ENCODE assay signal across 2 cellular contexts in genomic region chr6:138085839-138086222, GRCh38.
TF ChIP-seq lines count a peak whose summit lies in the region.

No MANE protein-coding gene starts in this region.

TF ChIP-seq in A549, 52 proteins besides CTCF, POLR2A, EP300 and RAD21:
- TF ChIP-seq, protein P1, sequence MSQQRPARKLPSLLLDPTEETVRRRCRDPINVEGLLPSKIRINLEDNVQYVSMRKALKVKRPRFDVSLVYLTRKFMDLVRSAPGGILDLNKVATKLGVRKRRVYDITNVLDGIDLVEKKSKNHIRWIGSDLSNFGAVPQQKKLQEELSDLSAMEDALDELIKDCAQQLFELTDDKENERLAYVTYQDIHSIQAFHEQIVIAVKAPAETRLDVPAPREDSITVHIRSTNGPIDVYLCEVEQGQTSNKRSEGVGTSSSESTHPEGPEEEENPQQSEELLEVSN (IDR thresholded peaks at IDR 0.05; ENCODE audit: borderline replicate concordance, low read depth): no peak
- TF ChIP-seq PBX3 (IDR thresholded peaks at IDR 0.05): no peak
- no peak for TF ChIP-seq MAX (IDR thresholded peaks at IDR 0.05)
- TF ChIP-seq NR3C1 (IDR thresholded peaks at IDR 0.05): no peak
- no peak for TF ChIP-seq GATA3 (IDR thresholded peaks at IDR 0.05; ENCODE audit: borderline replicate concordance)
- TF ChIP-seq JUNB (IDR thresholded peaks at IDR 0.05): no peak
TF ChIP-seq in A549: peak in this region for 0.

TF ChIP-seq in HepG2, 621 proteins besides CTCF, POLR2A, EP300 and RAD21 (continues in another document):
- TF ChIP-seq ZNF629 (CRISPR knock-in tag; conservative IDR thresholded peaks at IDR 0.05) (peak; percentile 95), NCOR1 (IDR thresholded peaks at IDR 0.05; ENCODE audit: borderline replicate concordance, low read length) (no peak), NFYC (CRISPR knock-in tag; IDR thresholded peaks at IDR 0.05) (no peak), ZNF644 (CRISPR knock-in tag; IDR thresholded peaks at IDR 0.05; ENCODE audit: low read depth) (peak; percentile 33; the same call in 1 of the 2 replicates), RCOR2 (CRISPR knock-in tag; IDR thresholded peaks at IDR 0.05) (peak; percentile 70; the same call in 1 of the 2 replicates), NAIF1 (CRISPR knock-in tag; IDR thresholded peaks at IDR 0.05; ENCODE audit: borderline replicate concordance) (no peak), ISL2 (CRISPR knock-in tag; IDR thresholded peaks at IDR 0.05) (no peak), ADNP (CRISPR knock-in tag; IDR thresholded peaks at IDR 0.05) (0 out of 2 replicates have a peak, but pooled peaks have one; percentile 26), ASH2L (IDR thresholded peaks at IDR 0.05; ENCODE audit: insufficient read length, low read depth, low read length) (peak; percentile 3), WIZ (CRISPR knock-in tag; IDR thresholded peaks at IDR 0.05) (no peak), BRCA1 (CRISPR knock-in tag; IDR thresholded peaks at IDR 0.05) (no peak), ZNF687 (CRISPR knock-in tag; IDR thresholded peaks at IDR 0.05) (no peak), REXO4 (CRISPR knock-in tag; IDR thresholded peaks at IDR 0.05; ENCODE audit: borderline replicate concordance) (no peak), YEATS4 (CRISPR knock-in tag; IDR thresholded peaks at IDR 0.05; ENCODE audit: borderline replicate concordance) (no peak), ZNF484 (CRISPR knock-in tag; IDR thresholded peaks at IDR 0.05; ENCODE audit: borderline replicate concordance, low read depth) (no peak), FOXA3 (CRISPR knock-in tag; IDR thresholded peaks at IDR 0.05) (peak; percentile 55; the same call in 1 of the 2 replicates), SRY (CRISPR knock-in tag; IDR thresholded peaks at IDR 0.05) (no peak), ZNF503 (CRISPR knock-in tag; IDR thresholded peaks at IDR 0.05) (0 out of 2 replicates have a peak, but pooled peaks have one; percentile 13), ZSCAN30 (CRISPR knock-in tag; IDR thresholded peaks at IDR 0.05) (no peak), SIX1 (CRISPR knock-in tag; IDR thresholded peaks at IDR 0.05; ENCODE audit: borderline replicate concordance) (peak; percentile 51; the same call in 1 of the 2 replicates), SNRNP70 (IDR thresholded peaks at IDR 0.05; ENCODE audit: low read depth, low read length) (no peak), PPARG (CRISPR knock-in tag; conservative IDR thresholded peaks at IDR 0.05) (0 out of 2 replicates have a peak, but pooled peaks have one; percentile 28), NR2F6 (IDR thresholded peaks at IDR 0.05) (peak; percentile 30; the same call in 1 of the 2 replicates), NR2F6 (CRISPR knock-in tag; IDR thresholded peaks at IDR 0.05) (no peak), ZNF879 (CRISPR knock-in tag; IDR thresholded peaks at IDR 0.05) (no peak), ZNF816 (CRISPR knock-in tag; IDR thresholded peaks at IDR 0.05; ENCODE audit: borderline replicate concordance) (0 out of 2 replicates have a peak, but pooled peaks have one; percentile 33), HNF4A (CRISPR knock-in tag; IDR thresholded peaks at IDR 0.05) (peak; percentile 61), ZNF253 (CRISPR knock-in tag; IDR thresholded peaks at IDR 0.05; ENCODE audit: borderline replicate concordance) (no peak), SMARCC2 (IDR thresholded peaks at IDR 0.05) (no peak), ZFP90 (CRISPR knock-in tag; IDR thresholded peaks at IDR 0.05; ENCODE audit: borderline replicate concordance) (no peak), GATAD2A (CRISPR knock-in tag; IDR thresholded peaks at IDR 0.05) (peak; percentile 27; the same call in 1 of the 2 replicates), ZNF607 (CRISPR knock-in tag; IDR thresholded peaks at IDR 0.05; ENCODE audit: borderline replicate concordance) (no peak), ZNF460 (CRISPR knock-in tag; IDR thresholded peaks at IDR 0.05; ENCODE audit: borderline replicate concordance) (peak; percentile 86), ZMYM3 (CRISPR knock-in tag; IDR thresholded peaks at IDR 0.05) (0 out of 2 replicates have a peak, but pooled peaks have one; percentile 37), ZFY (CRISPR knock-in tag; IDR thresholded peaks at IDR 0.05) (no peak), AGO2 (optimal IDR thresholded peaks at IDR 0.05; ENCODE audit: low read depth, low read length) (no peak), FOXJ3 (CRISPR knock-in tag; IDR thresholded peaks at IDR 0.05; ENCODE audit: borderline replicate concordance) (no peak), ZBTB25 (CRISPR knock-in tag; IDR thresholded peaks at IDR 0.05) (no peak), ZNF280D (CRISPR knock-in tag; IDR thresholded peaks at IDR 0.05) (no peak)
- TF ChIP-seq, protein P2, sequence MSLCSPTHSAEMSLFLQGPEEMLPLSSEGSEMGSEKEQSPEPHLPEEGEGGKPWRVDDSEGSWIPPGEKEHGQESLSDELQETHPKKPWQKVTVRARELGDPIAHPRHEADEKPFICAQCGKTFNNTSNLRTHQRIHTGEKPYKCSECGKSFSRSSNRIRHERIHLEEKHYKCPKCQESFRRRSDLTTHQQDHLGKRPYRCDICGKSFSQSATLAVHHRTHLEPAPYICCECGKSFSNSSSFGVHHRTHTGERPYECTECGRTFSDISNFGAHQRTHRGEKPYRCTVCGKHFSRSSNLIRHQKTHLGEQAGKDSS (CRISPR knock-in tag; IDR thresholded peaks at IDR 0.05; ENCODE audit: borderline replicate concordance, low read depth): no peak
- TF ChIP-seq, protein P3, sequence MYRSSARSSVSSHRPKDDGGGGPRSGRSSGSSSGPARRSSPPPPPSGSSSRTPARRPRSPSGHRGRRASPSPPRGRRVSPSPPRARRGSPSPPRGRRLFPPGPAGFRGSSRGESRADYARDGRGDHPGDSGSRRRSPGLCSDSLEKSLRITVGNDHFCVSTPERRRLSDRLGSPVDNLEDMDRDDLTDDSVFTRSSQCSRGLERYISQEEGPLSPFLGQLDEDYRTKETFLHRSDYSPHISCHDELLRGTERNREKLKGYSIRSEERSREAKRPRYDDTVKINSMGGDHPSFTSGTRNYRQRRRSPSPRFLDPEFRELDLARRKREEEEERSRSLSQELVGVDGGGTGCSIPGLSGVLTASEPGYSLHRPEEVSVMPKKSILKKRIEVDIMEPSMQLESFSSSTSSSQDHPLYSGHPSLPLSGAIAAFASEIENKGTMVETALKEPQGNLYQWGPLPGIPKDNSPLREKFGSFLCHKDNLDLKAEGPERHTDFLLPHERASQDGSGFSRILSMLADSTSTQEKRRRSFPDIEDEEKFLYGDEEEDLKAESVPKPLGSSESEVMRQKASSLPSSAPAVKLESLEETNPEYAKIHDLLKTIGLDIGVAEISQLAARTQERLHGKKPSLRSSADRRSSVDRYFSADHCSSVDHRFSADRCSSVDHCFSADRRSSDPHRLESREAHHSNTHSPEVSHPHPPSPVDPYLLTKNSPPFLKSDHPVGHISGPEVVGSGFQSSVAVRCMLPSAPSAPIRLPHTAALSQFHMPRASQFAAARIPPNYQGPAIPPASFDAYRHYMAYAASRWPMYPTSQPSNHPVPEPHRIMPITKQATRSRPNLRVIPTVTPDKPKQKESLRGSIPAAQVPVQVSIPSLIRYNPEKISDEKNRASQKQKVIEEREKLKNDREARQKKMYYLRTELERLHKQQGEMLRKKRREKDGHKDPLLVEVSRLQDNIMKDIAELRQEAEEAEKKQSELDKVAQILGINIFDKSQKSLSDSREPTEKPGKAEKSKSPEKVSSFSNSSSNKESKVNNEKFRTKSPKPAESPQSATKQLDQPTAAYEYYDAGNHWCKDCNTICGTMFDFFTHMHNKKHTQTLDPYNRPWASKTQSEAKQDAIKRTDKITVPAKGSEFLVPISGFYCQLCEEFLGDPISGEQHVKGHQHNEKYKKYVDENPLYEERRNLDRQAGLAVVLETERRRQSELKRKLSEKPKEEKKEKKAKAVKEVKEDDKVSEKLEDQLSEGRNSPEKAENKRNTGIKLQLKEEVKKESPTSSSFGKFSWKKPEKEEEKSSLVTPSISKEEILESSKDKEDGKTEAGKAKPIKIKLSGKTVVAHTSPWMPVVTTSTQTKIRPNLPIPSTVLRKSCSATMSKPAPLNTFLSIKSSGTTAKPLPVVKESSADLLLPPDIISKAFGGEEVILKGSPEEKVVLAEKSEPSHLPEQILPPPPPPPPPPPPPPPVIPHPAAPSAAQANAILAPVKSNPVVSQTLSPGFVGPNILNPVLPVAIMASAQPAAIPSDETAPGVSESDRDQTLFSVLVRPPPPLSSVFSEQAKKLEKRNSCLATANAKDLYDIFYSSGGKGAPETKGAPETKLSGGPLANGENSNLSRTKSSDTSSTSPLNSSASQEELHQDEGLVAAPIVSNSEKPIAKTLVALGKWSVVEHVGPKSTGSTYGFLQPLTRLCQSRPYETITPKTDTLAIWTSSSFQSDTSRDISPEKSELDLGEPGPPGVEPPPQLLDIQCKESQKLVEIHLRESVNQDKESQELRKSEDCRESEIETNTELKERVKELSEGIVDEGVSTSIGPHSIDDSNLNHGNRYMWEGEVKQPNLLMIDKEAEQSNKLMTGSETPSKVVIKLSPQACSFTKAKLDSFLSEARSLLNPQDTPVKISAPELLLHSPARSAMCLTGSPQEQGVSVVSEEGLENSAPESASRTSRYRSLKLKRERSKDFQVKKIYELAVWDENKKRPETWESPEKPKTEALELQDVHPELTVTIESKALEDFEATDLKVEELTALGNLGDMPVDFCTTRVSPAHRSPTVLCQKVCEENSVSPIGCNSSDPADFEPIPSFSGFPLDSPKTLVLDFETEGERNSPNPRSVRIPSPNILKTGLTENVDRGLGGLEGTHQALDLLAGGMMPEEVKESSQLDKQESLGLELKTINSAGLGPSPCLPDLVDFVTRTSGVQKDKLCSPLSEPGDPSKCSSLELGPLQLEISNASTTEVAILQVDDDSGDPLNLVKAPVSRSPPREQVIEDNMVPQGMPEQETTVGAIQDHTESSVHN (CRISPR knock-in tag; IDR thresholded peaks at IDR 0.05): no peak
